In the genomic region with DNA sequence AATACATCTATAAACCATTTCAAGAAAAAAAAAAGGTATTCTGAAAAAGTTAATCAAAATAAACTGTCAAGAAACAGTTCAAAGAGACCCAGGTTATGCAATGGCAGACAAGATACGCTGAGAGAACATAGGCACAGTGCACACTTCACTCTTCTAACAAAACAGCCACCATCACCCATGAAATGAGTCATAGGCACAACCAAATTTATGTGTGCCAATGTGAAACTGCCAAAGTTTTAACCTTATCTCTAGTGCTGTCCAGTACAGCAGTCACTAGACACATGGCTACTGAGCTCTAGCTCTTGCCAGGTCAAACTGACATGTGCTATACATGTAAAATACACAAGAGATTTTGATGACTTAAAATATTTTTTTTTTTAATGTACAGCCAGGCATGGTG, we compare ENCODE assay signal across 11 cellular contexts. TPM values are rescaled to one million over a fixed set of nuclear protein-coding genes. Genes with fewer than 3 reads are reported as not detected.
DNase-seq lines count a peak whose midpoint lies in the region; ATAC-seq and TF ChIP-seq lines count a peak whose summit lies in the region.
"Had no signal": no experiment of that assay in that cellular context is flagged by ENCODE, and none has a peak within 500 bp of the region (broad histone marks: within the 10 kb centered on the region; RNA-seq: fewer than 3 reads in every experiment).

No MANE protein-coding gene starts in this region.

- intact Hi-C loops in CD4-positive, alpha-beta T cell (cut with DNase I, micrococcal nuclease), result loop anchor here in 1 of 2 experiments (5.0 kb wide), 1 partner anchor 592 kb away; the partner anchor contains the start of gene SEL1L
- intact Hi-C loops in upper lobe of right lung (cut with DNase I), result no loop called here

- TF ChIP-seq CTCF in CD4-positive, alpha-beta T cell (IDR thresholded peaks at IDR 0.05), result no peak
- no peak for TF ChIP-seq CTCF in upper lobe of right lung (IDR thresholded peaks at IDR 0.05)
- no peak for TF ChIP-seq CTCF in omental fat pad (IDR thresholded peaks at IDR 0.05)

- H3K36me3 Mint-ChIP-seq in CD4-positive, alpha-beta T cell (ENCODE audit: low read depth), result peaks cover 7% of the 10 kb centered on the region
- H3K36me3 Mint-ChIP-seq in activated naive CD8-positive, alpha-beta T cell treated with anti-CD3 and anti-CD28 coated beads, Interleukin-2, amount 10 ng/mL, durations not matched to agents 7 days and 5 days, result peaks cover 10% of the 10 kb centered on the region
- H3K36me3 Mint-ChIP-seq: memory B cell had no signal

- ATAC-seq in CD4-positive, alpha-beta T cell (ENCODE audit: poor library complexity), result peak; percentile 39
- ATAC-seq in GM18870 (IDR thresholded peaks at IDR 0.05; ENCODE audit: unreplicated experiment) (peak; percentile 40), upper lobe of right lung (no peak), omental fat pad (ENCODE audit: low FRiP score) (no peak), HG02870 (IDR thresholded peaks at IDR 0.05; ENCODE audit: unreplicated experiment) (no peak)
- ATAC-seq in activated naive CD8-positive, alpha-beta T cell treated with anti-CD3 and anti-CD28 coated beads, Interleukin-2, amount 10 ng/mL, durations not matched to agents 7 days and 5 days (ENCODE audit: low read depth), result peak; percentile 12

- H3K36me3 ChIP-seq in upper lobe of right lung, result no peaks in the 10 kb centered on the region

- POLR2A ChIA-PET in CD4-positive, alpha-beta T cell (lab: Charles Lee), result no interaction called here
- POLR2A ChIA-PET in activated naive CD8-positive, alpha-beta T cell treated with anti-CD3 and anti-CD28 coated beads, Interleukin-2, amount 10 ng/mL, durations not matched to agents 7 days and 5 days (lab: Charles Lee), result interaction anchor here (0.8 to 0.9 kb wide), 2 partner anchors 9 to 20 kb away, joined by 3 to 5 read pairs; no protein-coding TSS in a partner anchor

- no peak overlapping the region for H3K4me3 ChIP-seq in upper lobe of right lung

- DNase-seq in CD4-positive, alpha-beta T cell, result no peak
- peak; percentile 35 for DNase-seq in NAMALWA (ENCODE audit: low spot score)
- DNase-seq in activated naive CD8-positive, alpha-beta T cell treated with anti-CD3 and anti-CD28 coated beads, Interleukin-2, amount 10 ng/mL, durations not matched to agents 7 days and 5 days, result no peak
- no peak for DNase-seq in upper lobe of right lung
- no peak for DNase-seq in NK-92 treated with Interleukin-12 subunit alpha and Interleukin-12 subunit beta, amount 100 ng/mL, for 24 hours (lab: John Stamatoyannopoulos, UW)
- no peak for DNase-seq in omental fat pad (ENCODE audit: low spot score)
- DNase-seq: DMS79 treated with DMSO at 0.1 percent for 48 hours, spleen had no signal

- H3K27ac Mint-ChIP-seq in CD4-positive, alpha-beta T cell, result peak overlapping the region; percentile 57
- H3K27ac Mint-ChIP-seq in activated naive CD8-positive, alpha-beta T cell treated with anti-CD3 and anti-CD28 coated beads, Interleukin-2, amount 10 ng/mL, durations not matched to agents 7 days and 5 days, result no peak overlapping the region

- peaks cover 40% of the 10 kb centered on the region for H3K4me1 Mint-ChIP-seq in CD4-positive, alpha-beta T cell (ENCODE audit: low read depth)
- H3K4me1 Mint-ChIP-seq in activated naive CD8-positive, alpha-beta T cell treated with anti-CD3 and anti-CD28 coated beads, Interleukin-2, amount 10 ng/mL, durations not matched to agents 7 days and 5 days, result peaks cover 27% of the 10 kb centered on the region

- H3K9me3 ChIP-seq in CD4-positive, alpha-beta T cell (ENCODE audit: control insufficient read depth, low read length), result no peaks in the 10 kb centered on the region
- no peaks in the 10 kb centered on the region for H3K9me3 ChIP-seq in upper lobe of right lung
- H3K9me3 ChIP-seq: spleen had no signal

- no peaks in the 10 kb centered on the region for H3K9me3 Mint-ChIP-seq in CD4-positive, alpha-beta T cell
- no peaks in the 10 kb centered on the region for H3K9me3 Mint-ChIP-seq in activated naive CD8-positive, alpha-beta T cell treated with anti-CD3 and anti-CD28 coated beads, Interleukin-2, amount 10 ng/mL, durations not matched to agents 7 days and 5 days
- H3K9me3 Mint-ChIP-seq: memory B cell had no signal

- no peaks in the 10 kb centered on the region for H3K27me3 ChIP-seq in CD4-positive, alpha-beta T cell (ENCODE audit: control insufficient read depth, insufficient read depth, low read length)
- H3K27me3 ChIP-seq in upper lobe of right lung, result no peaks in the 10 kb centered on the region
- H3K27me3 ChIP-seq: spleen had no signal

- H3K4me1 ChIP-seq in upper lobe of right lung, result peaks cover 6% of the 10 kb centered on the region

- no peaks in the 10 kb centered on the region for H3K27me3 Mint-ChIP-seq in CD4-positive, alpha-beta T cell
- H3K27me3 Mint-ChIP-seq in activated naive CD8-positive, alpha-beta T cell treated with anti-CD3 and anti-CD28 coated beads, Interleukin-2, amount 10 ng/mL, durations not matched to agents 7 days and 5 days, result no peaks in the 10 kb centered on the region

- H3K27ac ChIP-seq in CD4-positive, alpha-beta T cell (ENCODE audit: low read depth, low read length), result no peak overlapping the region
- H3K27ac ChIP-seq in upper lobe of right lung, result no peak overlapping the region
- H3K27ac ChIP-seq: spleen had no signal

- H3K4me3 Mint-ChIP-seq in CD4-positive, alpha-beta T cell, result peak overlapping the region; percentile 79
- peak overlapping the region; percentile 44 for H3K4me3 Mint-ChIP-seq in activated naive CD8-positive, alpha-beta T cell treated with anti-CD3 and anti-CD28 coated beads, Interleukin-2, amount 10 ng/mL, durations not matched to agents 7 days and 5 days

- CTCF ChIA-PET in CD4-positive, alpha-beta T cell (lab: Charles Lee), result interaction anchor here (0.5 kb wide), 1 partner anchor 344 kb away, joined by 4 read pairs; no protein-coding TSS in a partner anchor

RNA-seq across cellular contexts. Expression of gene CEP128, which starts 1.4 kb away (rescaled TPM):
- total RNA-seq in CD4-positive, alpha-beta T cell, result 10 to 100 TPM; 12.3 to 13.0 TPM
- 10 to 100 TPM; 30.0 to 32.9 TPM for total RNA-seq in activated naive CD8-positive, alpha-beta T cell treated with anti-CD3 and anti-CD28 coated beads, Interleukin-2, amount 10 ng/mL, durations not matched to agents 7 days and 5 days
- 6.1 TPM for total RNA-seq in upper lobe of right lung
- total RNA-seq in omental fat pad, result 10 to 100 TPM in 1 of 4 donors, 1 to 10 TPM in 3; 3.5 to 13.1 (median 4.6) TPM

RNA-seq across cellular contexts. Expression of gene TSHR, which starts 15.3 kb away (rescaled TPM):
- not detected for total RNA-seq in CD4-positive, alpha-beta T cell
- under 1 TPM; 0.37 to 0.39 TPM for total RNA-seq in activated naive CD8-positive, alpha-beta T cell treated with anti-CD3 and anti-CD28 coated beads, Interleukin-2, amount 10 ng/mL, durations not matched to agents 7 days and 5 days
- not detected for total RNA-seq in upper lobe of right lung
- total RNA-seq in omental fat pad, result under 1 TPM in 3 of 4 donors, not detected in 1; 0.36 to 0.79 (median 0.74) TPM

Comparison
In these comparisons a context has a peak if more than half of its experiments do, and no peak if none do; other contexts are left out.
1. ATAC-seq: peak in CD4-positive, alpha-beta T cell (single experiment), GM18870 (single experiment) and activated naive CD8-positive, alpha-beta T cell treated with anti-CD3 and anti-CD28 coated beads, Interleukin-2, amount 10 ng/mL, durations not matched to agents 7 days and 5 days (single experiment); none in upper lobe of right lung (single experiment), omental fat pad (single experiment) and HG02870 (single experiment).